ENCODE assay signal across 8 cellular contexts in the genomic region with DNA sequence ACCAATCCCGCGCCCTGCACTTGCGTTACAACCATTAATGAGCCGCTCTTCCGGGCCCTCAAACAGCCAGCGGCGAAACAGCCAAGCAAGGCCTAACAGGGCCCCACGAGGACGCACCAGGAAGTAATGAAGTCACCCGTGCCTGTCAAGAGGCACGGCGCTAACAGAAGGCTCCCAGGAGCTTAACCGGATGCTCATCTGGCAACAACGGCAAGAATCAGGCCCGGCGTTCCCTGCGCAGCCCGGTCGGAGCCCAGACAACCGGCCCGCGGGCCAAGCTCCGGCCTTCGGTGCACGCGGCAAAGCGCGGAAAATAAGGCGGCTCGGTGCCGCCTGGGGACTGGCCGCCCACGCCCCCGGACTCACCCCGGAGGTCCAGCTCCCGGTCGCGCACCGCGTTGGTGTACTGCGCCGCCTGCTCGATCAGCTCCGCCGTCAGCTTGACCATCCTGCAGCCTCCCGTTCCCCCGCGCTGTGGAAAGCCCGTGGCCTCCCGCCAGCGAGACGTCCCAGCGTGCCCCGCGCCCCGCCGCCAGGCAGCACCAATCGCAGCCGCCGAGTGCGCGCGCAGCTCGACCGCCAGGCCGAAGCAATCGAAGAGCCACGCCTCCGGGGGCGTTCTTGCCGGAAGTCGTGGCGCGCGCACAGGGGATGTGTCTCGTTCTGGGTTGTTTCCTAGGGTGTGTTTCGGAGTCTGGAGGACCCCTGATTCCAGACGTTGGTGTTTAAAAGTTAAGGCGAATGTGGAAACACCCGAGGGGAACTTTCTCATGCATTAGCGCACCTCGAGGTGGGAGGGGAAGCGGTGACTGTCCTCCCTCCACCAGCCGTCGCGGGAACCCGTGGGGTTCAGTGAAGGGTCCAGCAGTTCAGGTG. TPM values are rescaled to one million over a fixed set of nuclear protein-coding genes. Genes with fewer than 3 reads are reported as not detected.
A peak's percentile ranks its signal among the peaks of the same experiment; 100 is the strongest.
DNase-seq lines count a peak whose midpoint lies in the region; ATAC-seq and TF ChIP-seq lines count a peak whose summit lies in the region.

A gene (minus strand): TSS at position 518 of the 876 bp plus-strand sequence. CDS start 70 bp downstream, at position 448.

- H2AFZ ChIP-seq in SK-N-SH (ENCODE audit: low read depth), result peak within 1 kb of the TSS; percentile 95

- CTCF ChIA-PET in SK-N-SH (lab: Yijun Ruan, JAX), result interaction anchor here (0.8 to 11.2 kb wide), 10 partner anchors 9 to 363 kb away, joined by 3 to 139 read pairs (median 4); a partner anchor contains a TSS

- no peaks in the 10 kb centered on the region for H3K27me3 ChIP-seq in SK-N-SH (ENCODE audit: insufficient read depth)
- H3K27me3 ChIP-seq in suprapubic skin, result no peaks in the 10 kb centered on the region

- 0% methylated on average over 23 of the region's 87 CpGs for WGBS in SK-N-SH (ENCODE audit: low lambda C conversion rate)
- WGBS in suprapubic skin, result 0% methylated on average over 16 of the region's 87 CpGs

- TF ChIP-seq POLR2A in suprapubic skin (IDR thresholded peaks at IDR 0.05), result peak; percentile 76 to 84

- TF ChIP-seq EP300 in SK-N-SH (IDR thresholded peaks at IDR 0.05; ENCODE audit: borderline replicate concordance in 1 of 2, low read depth in 1 of 2, low read length in 1 of 2), result 0 out of 4 replicates have a peak, but pooled peaks of 1 of the 2 experiments have one; percentile 18
- no peak for TF ChIP-seq EP300 in suprapubic skin (IDR thresholded peaks at IDR 0.05)

- H3K9me3 ChIP-seq in SK-N-SH, result no peaks in the 10 kb centered on the region
- H3K9me3 ChIP-seq in suprapubic skin, result no peaks in the 10 kb centered on the region

- peaks cover 19% of the 10 kb centered on the region for H3F3A ChIP-seq in SK-N-SH (replicated peaks; ENCODE audit: insufficient read depth)

- peaks cover 21% of the 10 kb centered on the region for H4K20me1 ChIP-seq in SK-N-SH (ENCODE audit: insufficient read depth)

- POLR2A ChIA-PET in SK-N-SH (lab: Yijun Ruan, JAX), result interaction anchor here (0.6 to 1.4 kb wide), 3 partner anchors 25 to 156 kb away, joined by 3 to 6 read pairs (median 3); no protein-coding TSS in a partner anchor

- H3K36me3 ChIP-seq in SK-N-SH (replicated peaks in 1 of 2; ENCODE audit: control insufficient read depth in 1 of 2, insufficient read depth in 2 of 2, low read length in 1 of 2) (peaks cover 17 to 20% of the 10 kb centered on the region in 2 experiments), suprapubic skin (peaks cover 3% of the 10 kb centered on the region)

- peak within 1 kb of the TSS; percentile 98 for H3K4me3 ChIP-seq in GM08714 (ENCODE audit: low read length)
- peak within 1 kb of the TSS; percentile 82 to 98 for H3K4me3 ChIP-seq in SK-N-SH (ENCODE audit: low read depth in 2 of 2, low read length in 1 of 2)
- peak within 1 kb of the TSS; percentile 77 for H3K4me3 ChIP-seq in suprapubic skin

- H3K79me2 ChIP-seq in SK-N-SH (ENCODE audit: insufficient read depth), result peaks cover 53% of the 10 kb centered on the region

- ATAC-seq in HG02588 (IDR thresholded peaks at IDR 0.05; ENCODE audit: unreplicated experiment), result peak; percentile 73

- no peaks in the 10 kb centered on the region for H3K9me2 ChIP-seq in SK-N-SH

- TF ChIP-seq CTCF in SK-N-SH (IDR thresholded peaks at IDR 0.05) (no peak), suprapubic skin (IDR thresholded peaks at IDR 0.05) (no peak)

- DNase-seq in NCI-H1092 (lab: John Stamatoyannopoulos, UW), result peak; percentile 87
- peak; percentile 99 for DNase-seq in SK-N-SH
- peak; percentile 99 for DNase-seq in activated naive CD4-positive, alpha-beta T cell treated with anti-CD3 and anti-CD28 coated beads, Interleukin-2, amount 50 U/mL, for 16 hours
- DNase-seq in globus pallidus (ENCODE audit: low spot score), result peak; percentile 89
- DNase-seq in occipital lobe (lab: John Stamatoyannopoulos, UW), result peak; percentile 92
- DNase-seq in suprapubic skin (ENCODE audit: low spot score in 2 of 2), result peak; percentile 98

- TF ChIP-seq RAD21 in SK-N-SH (IDR thresholded peaks at IDR 0.05; ENCODE audit: low read length), result no peak

- H3K9ac ChIP-seq in SK-N-SH, result peak within 1 kb of the TSS; percentile 86

- H3K4me1 ChIP-seq in SK-N-SH (ENCODE audit: control insufficient read depth in 1 of 2, insufficient read depth in 2 of 2, low read depth in 1 of 2, low read length in 1 of 2), result peaks cover 8 to 12% of the 10 kb centered on the region in 2 experiments; a peak in 2 of 4 replicates
- peaks cover 43% of the 10 kb centered on the region for H3K4me1 ChIP-seq in suprapubic skin

- H3K4me2 ChIP-seq in SK-N-SH, result peak within 1 kb of the TSS; percentile 83

- H3K27ac ChIP-seq in SK-N-SH (ENCODE audit: low read depth in 2 of 2, low read length in 1 of 2) (peak within 1 kb of the TSS; percentile 87 to 94), suprapubic skin (peak within 1 kb of the TSS; percentile 98)

TF ChIP-seq in SK-N-SH, 30 proteins besides CTCF, POLR2A, EP300 and RAD21 (continues in another document):
- TF ChIP-seq NFIC (IDR thresholded peaks at IDR 0.05; ENCODE audit: borderline replicate concordance) (peak; percentile 74), CHD2 (IDR thresholded peaks at IDR 0.05; ENCODE audit: low read length, partially characterized antibody) (peak; percentile 92), TEAD4 (IDR thresholded peaks at IDR 0.05; ENCODE audit: borderline replicate concordance, insufficient read depth) (no peak), NRF1 (IDR thresholded peaks at IDR 0.05; ENCODE audit: low read depth, low read length) (peak; percentile 59; the same call in 1 of the 2 replicates), TAF1 (IDR thresholded peaks at IDR 0.05; ENCODE audit: borderline replicate concordance, low read depth, low read length) (peak; percentile 85), ELF1 (IDR thresholded peaks at IDR 0.05) (peak; percentile 89), RXRA (IDR thresholded peaks at IDR 0.05; ENCODE audit: borderline replicate concordance, low read depth) (no peak), MXI1 (IDR thresholded peaks at IDR 0.05; ENCODE audit: low read depth, low read length) (peak; percentile 95), GATA2 (CRISPR knock-in tag; IDR thresholded peaks at IDR 0.05) (peak; percentile 24; the same call in 1 of the 2 replicates), MEF2A (IDR thresholded peaks at IDR 0.05; ENCODE audit: borderline replicate concordance, low read depth) (no peak), RCOR1 (IDR thresholded peaks at IDR 0.05; ENCODE audit: low read length) (peak; percentile 50), FOXJ3 (CRISPR knock-in tag; IDR thresholded peaks at IDR 0.05) (no peak), GABPA (IDR thresholded peaks at IDR 0.05; ENCODE audit: low read depth) (peak; percentile 77), SMC3 (IDR thresholded peaks at IDR 0.05; ENCODE audit: low read depth, low read length) (no peak), YY1 (IDR thresholded peaks at IDR 0.05; ENCODE audit: low read depth) (peak; percentile 27)
- TF ChIP-seq, protein P1, sequence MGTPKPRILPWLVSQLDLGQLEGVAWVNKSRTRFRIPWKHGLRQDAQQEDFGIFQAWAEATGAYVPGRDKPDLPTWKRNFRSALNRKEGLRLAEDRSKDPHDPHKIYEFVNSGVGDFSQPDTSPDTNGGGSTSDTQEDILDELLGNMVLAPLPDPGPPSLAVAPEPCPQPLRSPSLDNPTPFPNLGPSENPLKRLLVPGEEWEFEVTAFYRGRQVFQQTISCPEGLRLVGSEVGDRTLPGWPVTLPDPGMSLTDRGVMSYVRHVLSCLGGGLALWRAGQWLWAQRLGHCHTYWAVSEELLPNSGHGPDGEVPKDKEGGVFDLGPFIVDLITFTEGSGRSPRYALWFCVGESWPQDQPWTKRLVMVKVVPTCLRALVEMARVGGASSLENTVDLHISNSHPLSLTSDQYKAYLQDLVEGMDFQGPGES (IDR thresholded peaks at IDR 0.05; ENCODE audit: low read depth, low read length), result no peak
- TF ChIP-seq, protein P2, sequence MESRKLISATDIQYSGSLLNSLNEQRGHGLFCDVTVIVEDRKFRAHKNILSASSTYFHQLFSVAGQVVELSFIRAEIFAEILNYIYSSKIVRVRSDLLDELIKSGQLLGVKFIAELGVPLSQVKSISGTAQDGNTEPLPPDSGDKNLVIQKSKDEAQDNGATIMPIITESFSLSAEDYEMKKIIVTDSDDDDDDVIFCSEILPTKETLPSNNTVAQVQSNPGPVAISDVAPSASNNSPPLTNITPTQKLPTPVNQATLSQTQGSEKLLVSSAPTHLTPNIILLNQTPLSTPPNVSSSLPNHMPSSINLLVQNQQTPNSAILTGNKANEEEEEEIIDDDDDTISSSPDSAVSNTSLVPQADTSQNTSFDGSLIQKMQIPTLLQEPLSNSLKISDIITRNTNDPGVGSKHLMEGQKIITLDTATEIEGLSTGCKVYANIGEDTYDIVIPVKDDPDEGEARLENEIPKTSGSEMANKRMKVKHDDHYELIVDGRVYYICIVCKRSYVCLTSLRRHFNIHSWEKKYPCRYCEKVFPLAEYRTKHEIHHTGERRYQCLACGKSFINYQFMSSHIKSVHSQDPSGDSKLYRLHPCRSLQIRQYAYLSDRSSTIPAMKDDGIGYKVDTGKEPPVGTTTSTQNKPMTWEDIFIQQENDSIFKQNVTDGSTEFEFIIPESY (IDR thresholded peaks at IDR 0.05; ENCODE audit: borderline replicate concordance, low read depth), result peak; percentile 63
- TF ChIP-seq, protein P3, sequence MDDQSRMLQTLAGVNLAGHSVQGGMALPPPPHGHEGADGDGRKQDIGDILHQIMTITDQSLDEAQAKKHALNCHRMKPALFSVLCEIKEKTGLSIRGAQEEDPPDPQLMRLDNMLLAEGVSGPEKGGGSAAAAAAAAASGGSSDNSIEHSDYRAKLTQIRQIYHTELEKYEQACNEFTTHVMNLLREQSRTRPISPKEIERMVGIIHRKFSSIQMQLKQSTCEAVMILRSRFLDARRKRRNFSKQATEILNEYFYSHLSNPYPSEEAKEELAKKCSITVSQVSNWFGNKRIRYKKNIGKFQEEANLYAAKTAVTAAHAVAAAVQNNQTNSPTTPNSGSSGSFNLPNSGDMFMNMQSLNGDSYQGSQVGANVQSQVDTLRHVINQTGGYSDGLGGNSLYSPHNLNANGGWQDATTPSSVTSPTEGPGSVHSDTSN (IDR thresholded peaks at IDR 0.05), result no peak
- TF ChIP-seq, protein P4, sequence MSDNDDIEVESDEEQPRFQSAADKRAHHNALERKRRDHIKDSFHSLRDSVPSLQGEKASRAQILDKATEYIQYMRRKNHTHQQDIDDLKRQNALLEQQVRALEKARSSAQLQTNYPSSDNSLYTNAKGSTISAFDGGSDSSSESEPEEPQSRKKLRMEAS (IDR thresholded peaks at IDR 0.05; ENCODE audit: low read depth), result peak; percentile 71; the same call in 1 of the 2 replicates

RNA-seq across cellular contexts. Expression of the gene that starts here (rescaled TPM):
- 59.9 and 62.3 TPM in 2 replicates for polyA plus RNA-seq in SK-N-SH (2012; rRNA removed)
- polyA plus RNA-seq in SK-N-SH (2012; cell fraction: cytosol; rRNA removed), result 68.2 and 86.6 TPM in 2 replicates
- polyA plus RNA-seq in SK-N-SH (2012; cell fraction: nucleus; rRNA removed), result 58.2 and 99.5 TPM in 2 replicates
- total RNA-seq in occipital lobe (15.0 TPM), suprapubic skin (100 to 1,000 TPM in 1 of 4 donors, 10 to 100 TPM in 3; 43.1 to 122 (median 48.2) TPM)

Comparison
In these comparisons a context has a peak if more than half of its experiments do, and no peak if none do; other contexts are left out.
1. Peak in every context shown above with its lines: DNase-seq, ATAC-seq, H3K4me3 ChIP-seq and H3K27ac ChIP-seq.